Comparison of ENCODE assay signal across 15 cellular contexts in genomic region chr13:102721800-102722231, GRCh38. TPM values are rescaled to one million over a fixed set of nuclear protein-coding genes. Genes with fewer than 3 reads are reported as not detected.
DNase-seq lines count a peak whose midpoint lies in the region; ATAC-seq and TF ChIP-seq lines count a peak whose summit lies in the region.
"Had no signal": no experiment of that assay in that cellular context is flagged by ENCODE, and none has a peak within 500 bp of the region (broad histone marks: within the 10 kb centered on the region; RNA-seq: fewer than 3 reads in every experiment).

No MANE protein-coding gene starts in this region.

- DNase-seq in AG08395 (ENCODE audit: low spot score) (peak; percentile 67), NCI-H226 (peak; percentile 13), fibroblast of mammary gland (ENCODE audit: low read depth) (peak; percentile 95), myocyte (ENCODE audit: low read depth) (peak; percentile 60), NCI-H2081 treated with DMSO at 0.1 percent for 48 hours (lab: John Stamatoyannopoulos, UW) (no peak), NCI-H1417 (lab: John Stamatoyannopoulos, UW) (no peak), Right ventricle myocardium superior (no peak)
- DNase-seq in stimulated activated CD4-positive, alpha-beta T cell treated with anti-CD3 and anti-CD28 coated beads, Interleukin-15, amount 100 ng/mL, for 24 hours, result no peak
- DNase-seq: body of pancreas, H7, NCI-H2171 had no signal

- no peak for ATAC-seq in Right ventricle myocardium superior (ENCODE audit: poor library complexity)
- ATAC-seq: body of pancreas had no signal

- H3K4me3 ChIP-seq in fibroblast of mammary gland (ENCODE audit: control insufficient read depth, low read depth, low read length), result no peak overlapping the region
- H3K4me3 ChIP-seq: body of pancreas had no signal

- intact Hi-C loops in Right ventricle myocardium superior (cut with DNase I), result no loop called here

- TF ChIP-seq CTCF in fibroblast of mammary gland (conservative IDR thresholded peaks at IDR 0.05; ENCODE audit: control insufficient read depth, insufficient read depth, low read depth, low read length), result no peak

RNA-seq across cellular contexts. Expression of gene METTL21C, which starts 27.0 kb away (rescaled TPM):
- total RNA-seq in myocyte, result not detected in 2 replicates
- not detected for polyA plus RNA-seq in myocyte (2012)
- not detected for total RNA-seq in Right ventricle myocardium superior
- total RNA-seq: A673, body of pancreas, epithelial cell of proximal tubule, H7 had no signal
- polyA plus RNA-seq: keratinocyte, urinary bladder had no signal

RNA-seq across cellular contexts. Expression of gene TEX30, which starts 51.8 kb away (rescaled TPM):
- total RNA-seq in myocyte, result 11.6 and 17.6 TPM in 2 replicates
- 3.9 TPM for polyA plus RNA-seq in myocyte (2012)
- 7.8 TPM for total RNA-seq in Right ventricle myocardium superior

Comparison
In these comparisons a context has a peak if more than half of its experiments do, and no peak if none do; other contexts are left out.
1. DNase-seq: peak in AG08395 (single experiment), NCI-H226 (single experiment), fibroblast of mammary gland (single experiment) and myocyte (single experiment); none in NCI-H2081 treated with DMSO at 0.1 percent for 48 hours (single experiment), NCI-H1417 (0 of 3), Right ventricle myocardium superior (single experiment) and stimulated activated CD4-positive, alpha-beta T cell treated with anti-CD3 and anti-CD28 coated beads, Interleukin-15, amount 100 ng/mL, for 24 hours (single experiment).